1 cellular context compared by ENCODE assay signal in the genomic region with DNA sequence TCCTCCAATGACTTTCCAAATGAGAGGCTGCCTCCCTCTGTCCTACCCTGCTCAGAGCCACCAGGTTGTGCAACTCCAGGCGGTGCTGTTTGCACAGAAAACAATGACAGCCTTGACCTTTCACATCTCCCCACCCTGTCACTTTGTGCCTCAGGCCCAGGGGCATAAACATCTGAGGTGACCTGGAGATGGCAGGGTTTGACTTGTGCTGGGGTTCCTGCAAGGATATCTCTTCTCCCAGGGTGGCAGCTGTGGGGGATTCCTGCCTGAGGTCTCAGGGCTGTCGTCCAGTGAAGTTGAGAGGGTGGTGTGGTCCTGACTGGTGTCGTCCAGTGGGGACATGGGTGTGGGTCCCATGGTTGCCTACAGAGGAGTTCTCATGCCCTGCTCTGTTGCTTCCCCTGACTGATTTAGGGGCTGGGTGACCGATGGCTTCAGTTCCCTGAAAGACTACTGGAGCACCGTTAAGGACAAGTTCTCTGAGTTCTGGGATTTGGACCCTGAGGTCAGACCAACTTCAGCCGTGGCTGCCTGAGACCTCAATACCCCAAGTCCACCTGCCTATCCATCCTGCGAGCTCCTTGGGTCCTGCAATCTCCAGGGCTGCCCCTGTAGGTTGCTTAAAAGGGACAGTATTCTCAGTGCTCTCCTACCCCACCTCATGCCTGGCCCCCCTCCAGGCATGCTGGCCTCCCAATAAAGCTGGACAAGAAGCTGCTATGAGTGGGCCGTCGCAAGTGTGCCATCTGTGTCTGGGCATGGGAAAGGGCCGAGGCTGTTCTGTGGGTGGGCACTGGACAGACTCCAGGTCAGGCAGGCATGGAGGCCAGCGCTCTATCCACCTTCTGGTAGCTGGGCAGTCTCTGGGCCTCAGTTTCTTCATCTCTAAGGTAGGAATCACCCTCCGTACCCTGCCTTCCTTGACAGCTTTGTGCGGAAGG.
TF ChIP-seq lines count a peak whose summit lies in the region.

No MANE protein-coding gene starts in this region.

TF ChIP-seq in H1, 55 proteins besides CTCF, POLR2A, EP300 and RAD21:
- no peak for TF ChIP-seq TCF12 (IDR thresholded peaks at IDR 0.05; ENCODE audit: low read depth, low read length)
- no peak for TF ChIP-seq EGR1 (IDR thresholded peaks at IDR 0.05; ENCODE audit: borderline replicate concordance, low read depth, low read length)
- no peak for TF ChIP-seq JUN (IDR thresholded peaks at IDR 0.05; ENCODE audit: low read depth, low read length)
- TF ChIP-seq POU5F1 (IDR thresholded peaks at IDR 0.05; ENCODE audit: low read depth, low read length) = no peak
- no peak for TF ChIP-seq KDM1A (IDR thresholded peaks at IDR 0.05; ENCODE audit: borderline replicate concordance, low read length)
- TF ChIP-seq SP1 (IDR thresholded peaks at IDR 0.05; ENCODE audit: low read depth, low read length) = no peak
- TF ChIP-seq GTF2F1 (IDR thresholded peaks at IDR 0.05; ENCODE audit: borderline replicate concordance, low read depth, low read length) = no peak
- no peak for TF ChIP-seq SP4 (IDR thresholded peaks at IDR 0.05; ENCODE audit: low read length)
- TF ChIP-seq, protein P1, sequence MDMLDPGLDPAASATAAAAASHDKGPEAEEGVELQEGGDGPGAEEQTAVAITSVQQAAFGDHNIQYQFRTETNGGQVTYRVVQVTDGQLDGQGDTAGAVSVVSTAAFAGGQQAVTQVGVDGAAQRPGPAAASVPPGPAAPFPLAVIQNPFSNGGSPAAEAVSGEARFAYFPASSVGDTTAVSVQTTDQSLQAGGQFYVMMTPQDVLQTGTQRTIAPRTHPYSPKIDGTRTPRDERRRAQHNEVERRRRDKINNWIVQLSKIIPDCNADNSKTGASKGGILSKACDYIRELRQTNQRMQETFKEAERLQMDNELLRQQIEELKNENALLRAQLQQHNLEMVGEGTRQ (IDR thresholded peaks at IDR 0.05; ENCODE audit: low read length) = no peak
- TF ChIP-seq TAF7 (optimal IDR thresholded peaks at IDR 0.05; ENCODE audit: borderline replicate concordance, low read depth, low read length) = no peak
- no peak for TF ChIP-seq CREB1 (IDR thresholded peaks at IDR 0.05)
- TF ChIP-seq PHF8 (conservative IDR thresholded peaks at IDR 0.05; ENCODE audit: low read depth, low read length) = no peak
- TF ChIP-seq SUZ12 (IDR thresholded peaks at IDR 0.05; ENCODE audit: low read length) = no peak
